ENCODE assay signal across 17 cellular contexts in genomic region chr14:104086661-104087461, GRCh38. TPM values are rescaled to one million over a fixed set of nuclear protein-coding genes. Genes with fewer than 3 reads are reported as not detected.
DNase-seq lines count a peak whose midpoint lies in the region; ATAC-seq and TF ChIP-seq lines count a peak whose summit lies in the region.
"Had no signal": no experiment of that assay in that cellular context is flagged by ENCODE, and none has a peak within 500 bp of the region (broad histone marks: within the 10 kb centered on the region; RNA-seq: fewer than 3 reads in every experiment).

No MANE protein-coding gene starts in this region.

- TF ChIP-seq CTCF in right lobe of liver (IDR thresholded peaks at IDR 0.05) (no peak), upper lobe of right lung (IDR thresholded peaks at IDR 0.05) (no peak)

- no peak overlapping the region for H3K27ac Mint-ChIP-seq in activated naive CD8-positive, alpha-beta T cell treated with anti-CD3 and anti-CD28 coated beads, Interleukin-2, amount 10 ng/mL, durations not matched to agents 7 days and 5 days
- H3K27ac Mint-ChIP-seq in activated naive CD8-positive, alpha-beta T cell treated with anti-CD3 and anti-CD28 coated beads for 36 hours, result no peak overlapping the region
- H3K27ac Mint-ChIP-seq: HFFc6; stimulated activated memory B cell treated with anti-CD40 and anti-IgM and Interleukin-4, amounts not matched to agents 10 μg/mL and 1 μg/mL and 100 μg/mL, for 72 hours had no signal

- intact Hi-C loops in right lobe of liver (cut with DNase I), result no loop called here
- intact Hi-C loops in upper lobe of right lung (cut with DNase I), result no loop called here

- peaks cover 5% of the 10 kb centered on the region for H3K27me3 Mint-ChIP-seq in activated naive CD8-positive, alpha-beta T cell treated with anti-CD3 and anti-CD28 coated beads, Interleukin-2, amount 10 ng/mL, durations not matched to agents 7 days and 5 days
- H3K27me3 Mint-ChIP-seq in activated naive CD8-positive, alpha-beta T cell treated with anti-CD3 and anti-CD28 coated beads for 36 hours, result peaks cover 25% of the 10 kb centered on the region

- no peaks in the 10 kb centered on the region for H3K9me3 ChIP-seq in right lobe of liver
- no peaks in the 10 kb centered on the region for H3K9me3 ChIP-seq in upper lobe of right lung
- H3K9me3 ChIP-seq: Caco-2 had no signal

- POLR2A ChIA-PET in activated naive CD8-positive, alpha-beta T cell treated with anti-CD3 and anti-CD28 coated beads, Interleukin-2, amount 10 ng/mL, durations not matched to agents 7 days and 5 days (lab: Charles Lee), result no interaction called here

- H3K4me1 Mint-ChIP-seq in activated naive CD8-positive, alpha-beta T cell treated with anti-CD3 and anti-CD28 coated beads, Interleukin-2, amount 10 ng/mL, durations not matched to agents 7 days and 5 days, result no peaks in the 10 kb centered on the region
- no peaks in the 10 kb centered on the region for H3K4me1 Mint-ChIP-seq in activated naive CD8-positive, alpha-beta T cell treated with anti-CD3 and anti-CD28 coated beads for 36 hours
- H3K4me1 Mint-ChIP-seq: stimulated activated memory B cell treated with anti-CD40 and anti-IgM and Interleukin-4, amounts not matched to agents 10 μg/mL and 1 μg/mL and 100 μg/mL, for 72 hours had no signal

- H3K9me3 Mint-ChIP-seq in activated naive CD8-positive, alpha-beta T cell treated with anti-CD3 and anti-CD28 coated beads, Interleukin-2, amount 10 ng/mL, durations not matched to agents 7 days and 5 days, result no peaks in the 10 kb centered on the region
- H3K9me3 Mint-ChIP-seq in activated naive CD8-positive, alpha-beta T cell treated with anti-CD3 and anti-CD28 coated beads for 36 hours, result no peaks in the 10 kb centered on the region
- H3K9me3 Mint-ChIP-seq: HFFc6; stimulated activated memory B cell treated with anti-CD40 and anti-IgM and Interleukin-4, amounts not matched to agents 10 μg/mL and 1 μg/mL and 100 μg/mL, for 72 hours had no signal

- H3K4me1 ChIP-seq in right lobe of liver, result peaks cover 0 to 67% (median 25%) of the 10 kb centered on the region in 4 donors
- no peaks in the 10 kb centered on the region for H3K4me1 ChIP-seq in upper lobe of right lung

- 30% methylated on average over 13 of the region's 16 CpGs for WGBS in right lobe of liver (ENCODE audit: insufficient coverage, low coverage, low lambda C conversion rate, missing lambda C conversion rate)

- no peak for ATAC-seq in activated naive CD8-positive, alpha-beta T cell treated with anti-CD3 and anti-CD28 coated beads, Interleukin-2, amount 10 ng/mL, durations not matched to agents 7 days and 5 days (ENCODE audit: low read depth)
- ATAC-seq in right lobe of liver, result peak; percentile 20 to 37 (median 28)
- ATAC-seq in upper lobe of right lung, result no peak
- ATAC-seq in GM18498 (IDR thresholded peaks at IDR 0.05; ENCODE audit: unreplicated experiment), result no peak
- no peak for ATAC-seq in HG03108 (IDR thresholded peaks at IDR 0.05; ENCODE audit: unreplicated experiment)
- ATAC-seq: stimulated activated memory B cell treated with anti-CD40 and anti-IgM and Interleukin-4, amounts not matched to agents 10 μg/mL and 1 μg/mL and 100 μg/mL, for 72 hours had no signal

- H3K4me3 ChIP-seq in right lobe of liver (peak overlapping the region; percentile 50 to 92 (median 70)), upper lobe of right lung (no peak overlapping the region)

- peak; percentile 27 for DNase-seq in activated naive CD8-positive, alpha-beta T cell treated with anti-CD3 and anti-CD28 coated beads, Interleukin-2, amount 10 ng/mL, durations not matched to agents 7 days and 5 days
- no peak for DNase-seq in activated naive CD8-positive, alpha-beta T cell treated with anti-CD3 and anti-CD28 coated beads for 36 hours
- DNase-seq in epidermal melanocyte (ENCODE audit: insufficient read length, low spot score) (peak; percentile 17), right lobe of liver (peak; percentile 59 to 83 (median 77)), upper lobe of right lung (peak; percentile 64), germinal center (ENCODE audit: low spot score) (no peak)
- DNase-seq: activated naive CD4-positive, alpha-beta T cell; HFFc6; IMR-90; mammary epithelial cell; NCI-H2081 treated with DMSO at 0.1 percent for 48 hours; NCI-H748 treated with DMSO at 0.1 percent for 48 hours had no signal

- no peak overlapping the region for H3K4me3 Mint-ChIP-seq in activated naive CD8-positive, alpha-beta T cell treated with anti-CD3 and anti-CD28 coated beads, Interleukin-2, amount 10 ng/mL, durations not matched to agents 7 days and 5 days
- no peak overlapping the region for H3K4me3 Mint-ChIP-seq in activated naive CD8-positive, alpha-beta T cell treated with anti-CD3 and anti-CD28 coated beads for 36 hours
- H3K4me3 Mint-ChIP-seq: brain; HFFc6; stimulated activated memory B cell treated with anti-CD40 and anti-IgM and Interleukin-4, amounts not matched to agents 10 μg/mL and 1 μg/mL and 100 μg/mL, for 72 hours had no signal

- peak; percentile 72 for TF ChIP-seq POLR2A in right lobe of liver (IDR thresholded peaks at IDR 0.05)

- H3K36me3 Mint-ChIP-seq in activated naive CD8-positive, alpha-beta T cell treated with anti-CD3 and anti-CD28 coated beads, Interleukin-2, amount 10 ng/mL, durations not matched to agents 7 days and 5 days, result no peaks in the 10 kb centered on the region
- H3K36me3 Mint-ChIP-seq in activated naive CD8-positive, alpha-beta T cell treated with anti-CD3 and anti-CD28 coated beads for 36 hours, result no peaks in the 10 kb centered on the region
- H3K36me3 Mint-ChIP-seq: brain; stimulated activated memory B cell treated with anti-CD40 and anti-IgM and Interleukin-4, amounts not matched to agents 10 μg/mL and 1 μg/mL and 100 μg/mL, for 72 hours had no signal

- H3K36me3 ChIP-seq in right lobe of liver, result no peaks in the 10 kb centered on the region
- H3K36me3 ChIP-seq in upper lobe of right lung, result no peaks in the 10 kb centered on the region

- no peaks in the 10 kb centered on the region for H3K27me3 ChIP-seq in right lobe of liver
- H3K27me3 ChIP-seq in upper lobe of right lung, result peaks cover 10% of the 10 kb centered on the region

- peak overlapping the region; percentile 70 to 99 (median 89) for H3K27ac ChIP-seq in right lobe of liver
- no peak overlapping the region for H3K27ac ChIP-seq in upper lobe of right lung

RNA-seq across cellular contexts. Expression of gene ASPG, which starts 1.4 kb away (rescaled TPM):
- total RNA-seq in activated naive CD8-positive, alpha-beta T cell treated with anti-CD3 and anti-CD28 coated beads, Interleukin-2, amount 10 ng/mL, durations not matched to agents 7 days and 5 days, result not detected
- not detected for total RNA-seq in activated naive CD8-positive, alpha-beta T cell treated with anti-CD3 and anti-CD28 coated beads for 36 hours
- total RNA-seq in right lobe of liver (100 to 1,000 TPM in 3 of 6 experiments, 10 to 100 TPM in 3; 37.3 to 232 (median 110) TPM), upper lobe of right lung (5.3 TPM)
- total RNA-seq: Caco-2, HFFc6, IMR-90 had no signal

RNA-seq across cellular contexts. Expression of gene KIF26A, which starts 51.5 kb away (rescaled TPM):
- under 1 TPM; 0.17 to 0.26 TPM for total RNA-seq in activated naive CD8-positive, alpha-beta T cell treated with anti-CD3 and anti-CD28 coated beads, Interleukin-2, amount 10 ng/mL, durations not matched to agents 7 days and 5 days
- under 1 TPM; 0.89 to 0.94 TPM for total RNA-seq in activated naive CD8-positive, alpha-beta T cell treated with anti-CD3 and anti-CD28 coated beads for 36 hours
- total RNA-seq in right lobe of liver (1 to 10 TPM in 4 of 6 experiments, under 1 TPM in 2; 0.79 to 1.5 (median 1.1) TPM), upper lobe of right lung (5.9 TPM)
- total RNA-seq: IMR-90 had no signal

Comparison
In these comparisons a context has a peak if more than half of its experiments do, and no peak if none do; other contexts are left out.
1. DNase-seq: peak in activated naive CD8-positive, alpha-beta T cell treated with anti-CD3 and anti-CD28 coated beads, Interleukin-2, amount 10 ng/mL, durations not matched to agents 7 days and 5 days (single experiment), epidermal melanocyte (single experiment), right lobe of liver (3 of 3) and upper lobe of right lung (single experiment); none in activated naive CD8-positive, alpha-beta T cell treated with anti-CD3 and anti-CD28 coated beads for 36 hours (single experiment) and germinal center (single experiment).
2. ATAC-seq: peak in right lobe of liver (4 of 4); none in activated naive CD8-positive, alpha-beta T cell treated with anti-CD3 and anti-CD28 coated beads, Interleukin-2, amount 10 ng/mL, durations not matched to agents 7 days and 5 days (single experiment), upper lobe of right lung (single experiment), GM18498 (single experiment) and HG03108 (single experiment).